Comparison of ENCODE assay signal across 8 cellular contexts in the genomic region with DNA sequence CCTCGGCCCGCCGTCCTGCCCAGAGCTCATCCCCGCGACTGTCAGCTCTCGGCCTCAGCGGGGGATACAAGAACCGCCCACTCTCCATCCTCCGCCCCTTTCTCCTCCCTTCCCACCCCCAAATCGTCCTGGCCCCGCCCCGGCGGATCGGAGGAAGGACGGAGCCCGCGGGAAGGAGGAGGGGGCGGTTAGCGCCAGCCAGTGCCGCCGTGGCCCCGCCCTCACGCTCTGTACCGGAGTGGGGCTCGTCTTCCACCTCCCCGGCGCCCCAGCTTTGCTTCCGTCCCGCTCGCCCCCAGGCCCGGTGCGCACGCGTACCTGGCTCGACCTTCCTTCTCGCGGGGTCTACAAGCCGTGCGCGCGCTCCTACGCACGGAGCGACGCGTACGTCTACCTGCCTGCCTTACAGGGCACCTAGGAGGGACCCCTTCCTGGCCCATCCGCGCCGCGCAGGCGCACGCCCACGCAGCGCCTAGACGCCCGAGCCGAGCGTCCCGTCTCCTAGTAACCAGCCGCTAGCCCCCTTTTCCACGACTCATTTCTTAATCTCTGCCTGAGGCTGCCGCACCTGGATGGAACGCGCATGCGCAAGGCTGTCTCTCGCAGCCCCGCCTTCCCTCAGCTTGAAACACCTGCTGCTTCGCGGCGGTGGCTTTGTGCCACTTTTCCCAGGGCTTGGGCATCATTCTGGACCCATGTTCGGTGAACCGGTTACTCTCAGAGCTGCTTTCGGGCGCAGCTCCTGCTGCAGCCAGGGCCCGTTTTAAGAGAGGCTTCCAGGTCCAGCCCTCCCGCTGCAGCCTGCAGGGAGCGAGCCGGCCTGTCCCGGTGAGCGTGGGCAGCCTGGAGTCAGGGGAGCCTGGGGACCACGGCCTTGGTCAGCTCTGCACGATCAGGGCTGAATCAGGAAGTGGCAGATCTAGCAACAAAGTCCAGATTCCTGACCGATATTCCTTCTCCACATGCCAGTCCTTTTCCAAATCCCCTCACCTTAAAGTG. TPM values are rescaled to one million over a fixed set of nuclear protein-coding genes. Genes with fewer than 3 reads are reported as not detected.
DNase-seq lines count a peak whose midpoint lies in the region; ATAC-seq and TF ChIP-seq lines count a peak whose summit lies in the region.

A gene with protein sequence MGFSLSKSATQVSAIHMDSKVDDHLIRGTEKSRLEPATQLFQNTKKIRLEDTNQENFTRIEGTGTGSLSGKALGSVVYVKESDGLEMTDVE (plus strand): TSS at position 598 of the 999 bp plus-strand sequence. CDS start 8,852 bp downstream, outside the sequence.

- H3K36me3 ChIP-seq in GM06990 (ENCODE audit: control insufficient read depth, insufficient read depth, low read length) (no peaks in the 10 kb centered on the region), SJSA1 (no peaks in the 10 kb centered on the region), gastroesophageal sphincter (no peaks in the 10 kb centered on the region), neutrophil (no peaks in the 10 kb centered on the region)

- no peak for TF ChIP-seq POLR2A in gastroesophageal sphincter (IDR thresholded peaks at IDR 0.05)

- ATAC-seq in HG02571 (IDR thresholded peaks at IDR 0.05; ENCODE audit: unreplicated experiment) (peak; percentile 91), gastroesophageal sphincter (peak; percentile 97)

- TF ChIP-seq CTCF in GM06990 (IDR thresholded peaks at IDR 0.05; ENCODE audit: insufficient read depth, low read length, poor library complexity, severe bottlenecking) (no peak), gastroesophageal sphincter (IDR thresholded peaks at IDR 0.05) (no peak), neutrophil (IDR thresholded peaks at IDR 0.05) (peak; percentile 25)

- DNase-seq in GM06990 (ENCODE audit: extremely low read depth, insufficient read length), result peak; percentile 97
- peak; percentile 96 for DNase-seq in NAMALWA (ENCODE audit: low spot score)
- peak; percentile 83 to 85 for DNase-seq in SJSA1 (ENCODE audit: low read depth in 1 of 2, low spot score in 2 of 2)
- DNase-seq in activated naive CD4-positive, alpha-beta T cell treated with anti-CD3 and anti-CD28 coated beads for 36 hours, result peak; percentile 96
- DNase-seq in substantia nigra (lab: John Stamatoyannopoulos, UW), result peak; percentile 61 to 97 (median 89)

- H3K4me1 Mint-ChIP-seq in activated naive CD4-positive, alpha-beta T cell treated with anti-CD3 and anti-CD28 coated beads for 36 hours (ENCODE audit: low read depth), result peaks cover 17% of the 10 kb centered on the region

- H3K4me1 ChIP-seq in SJSA1 (replicated peaks) (peaks cover 7% of the 10 kb centered on the region; the same call in 1 of the 2 replicates), gastroesophageal sphincter (peaks cover 0 to 17% (median 0%) of the 10 kb centered on the region in 3 donors), neutrophil (ENCODE audit: control insufficient read depth in 1 of 2, insufficient read depth in 1 of 2, low read depth in 1 of 2, low read length in 1 of 2) (peaks cover 19 to 38% of the 10 kb centered on the region in 2 experiments)

- CTCF ChIA-PET in activated naive CD4-positive, alpha-beta T cell treated with anti-CD3 and anti-CD28 coated beads for 36 hours (lab: Charles Lee), result interaction anchor here (0.8 to 1.9 kb wide), 8 partner anchors 11 to 349 kb away, joined by 3 to 6 read pairs (median 3); a partner anchor contains a TSS

- H3K27me3 ChIP-seq in GM06990 (replicated peaks; ENCODE audit: control insufficient read depth, insufficient read depth, low read length), result no peaks in the 10 kb centered on the region
- peaks cover 3% of the 10 kb centered on the region; the same call in 1 of the 2 replicates for H3K27me3 ChIP-seq in SJSA1 (replicated peaks)
- no peaks in the 10 kb centered on the region for H3K27me3 ChIP-seq in gastroesophageal sphincter
- H3K27me3 ChIP-seq in neutrophil, result peaks cover 11% of the 10 kb centered on the region

- peaks cover 8% of the 10 kb centered on the region for H3K36me3 Mint-ChIP-seq in activated naive CD4-positive, alpha-beta T cell treated with anti-CD3 and anti-CD28 coated beads for 36 hours (ENCODE audit: low read depth)

- H3K4me3 Mint-ChIP-seq in activated naive CD4-positive, alpha-beta T cell treated with anti-CD3 and anti-CD28 coated beads for 36 hours, result peak within 1 kb of the TSS; percentile 93

- H3K27ac Mint-ChIP-seq in activated naive CD4-positive, alpha-beta T cell treated with anti-CD3 and anti-CD28 coated beads for 36 hours, result peak within 1 kb of the TSS; percentile 86

- H3K4me3 ChIP-seq in GM06990 (replicated peaks; ENCODE audit: low read depth, low read length) (peak within 1 kb of the TSS; percentile 86), SJSA1 (peak within 1 kb of the TSS; percentile 55), gastroesophageal sphincter (peak within 1 kb of the TSS; percentile 80 to 96), neutrophil (ENCODE audit: low read depth in 1 of 2, low read length in 1 of 2) (peak within 1 kb of the TSS; percentile 85 to 98)

- peaks cover 9% of the 10 kb centered on the region for H3K9me3 Mint-ChIP-seq in activated naive CD4-positive, alpha-beta T cell treated with anti-CD3 and anti-CD28 coated beads for 36 hours

- intact Hi-C loops in activated naive CD4-positive, alpha-beta T cell treated with anti-CD3 and anti-CD28 coated beads for 36 hours (cut with micrococcal nuclease), result loop anchor here (1.0 to 2.0 kb wide), 6 partner anchors 13 to 349 kb away; a partner anchor contains a TSS

- H3K27ac ChIP-seq in SJSA1, result no peak within 1 kb of the TSS
- peak within 1 kb of the TSS; percentile 37 to 89 (median 85) for H3K27ac ChIP-seq in gastroesophageal sphincter
- peak within 1 kb of the TSS; percentile 84 for H3K27ac ChIP-seq in neutrophil
- H3K27ac ChIP-seq in substantia nigra (ENCODE audit: low read depth, low read length, poor library complexity, severe bottlenecking), result peak within 1 kb of the TSS; percentile 95

- H3K27me3 Mint-ChIP-seq in activated naive CD4-positive, alpha-beta T cell treated with anti-CD3 and anti-CD28 coated beads for 36 hours (ENCODE audit: low read depth), result no peaks in the 10 kb centered on the region

- H3K9me3 ChIP-seq in SJSA1 (replicated peaks) (peaks cover 6% of the 10 kb centered on the region; the same call in 1 of the 2 replicates), gastroesophageal sphincter (no peaks in the 10 kb centered on the region), neutrophil (no peaks in the 10 kb centered on the region)

- TF ChIP-seq EP300 in gastroesophageal sphincter (IDR thresholded peaks at IDR 0.05), result no peak

- 0% methylated on average over 1 of the region's 84 CpGs for WGBS in gastroesophageal sphincter (ENCODE audit: low coverage in 1 of 2), 2 donors

RNA-seq across cellular contexts. Expression of the gene that starts here (rescaled TPM):
- total RNA-seq in SJSA1 (2014; rRNA removed; shearing (Covaris generic)), result not detected in 2 replicates
- 1 to 10 TPM; 1.4 to 1.6 TPM for total RNA-seq in activated naive CD4-positive, alpha-beta T cell treated with anti-CD3 and anti-CD28 coated beads for 36 hours
- total RNA-seq in gastroesophageal sphincter, result 1 to 10 TPM in 1 of 4 donors, under 1 TPM in 1, not detected in 2; 0.40 to 3.3 TPM

Comparison
In these comparisons a context has a peak if more than half of its experiments do, and no peak if none do; other contexts are left out.
1. Peak in DNase-seq and H3K4me3 ChIP-seq in SJSA1; RNA of the gene not detected or under 1 TPM.